Comparison of ENCODE assay signal across 8 cellular contexts in the genomic region with DNA sequence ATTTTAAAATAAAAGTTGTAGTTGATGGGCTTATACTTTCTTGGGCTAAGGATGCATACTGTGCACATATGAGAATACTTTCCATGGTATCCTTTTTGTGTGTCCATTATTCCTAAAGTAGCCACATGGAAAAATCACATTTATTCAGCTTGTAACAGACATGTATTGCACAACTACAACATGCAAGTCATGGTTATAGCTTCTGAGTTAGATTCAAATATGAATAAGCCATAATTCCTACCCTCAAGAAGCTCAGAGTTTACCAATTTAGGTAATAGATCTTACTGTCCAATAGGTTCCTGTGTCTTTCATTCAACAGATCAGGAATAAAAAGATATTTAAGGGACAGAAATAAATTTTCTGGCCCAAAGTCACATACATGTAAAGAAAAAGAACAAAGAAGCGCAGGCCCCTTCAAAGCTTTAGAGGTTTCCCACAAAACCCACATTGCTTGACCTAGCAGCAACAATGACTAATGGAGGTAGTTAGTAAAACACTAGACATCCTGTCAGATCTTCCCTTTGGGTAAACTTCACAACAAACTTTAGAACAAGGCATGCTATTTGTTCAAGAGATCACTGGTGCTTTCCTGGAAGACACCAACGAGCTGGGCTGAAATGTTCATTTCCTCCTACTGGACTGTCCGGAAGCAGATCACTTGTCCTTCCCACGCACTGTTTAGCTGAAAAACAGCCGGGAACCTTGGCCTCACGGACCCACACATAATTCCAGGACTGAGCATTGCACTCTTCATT.
DNase-seq lines count a peak whose midpoint lies in the region; ATAC-seq, FAIRE-seq and TF ChIP-seq lines count a peak whose summit lies in the region.

No MANE protein-coding gene starts in this region.

- H3K36me3 ChIP-seq in right atrium auricular region = no peaks in the 10 kb centered on the region
- H3K36me3 ChIP-seq in kidney (ENCODE audit: control insufficient read depth in 1 of 2, insufficient read depth in 2 of 2, low read length in 2 of 2) = no peaks in the 10 kb centered on the region

- peak overlapping the region; percentile 3 to 38 for H3K27ac ChIP-seq in right atrium auricular region
- H3K27ac ChIP-seq in kidney (ENCODE audit: low read depth in 2 of 2, low read length in 2 of 2) = peak overlapping the region in 1 of 2 donors; percentile 30

- no peak for TF ChIP-seq CTCF in NB4 (IDR thresholded peaks at IDR 0.05; ENCODE audit: low read depth, low read length)
- TF ChIP-seq CTCF in right atrium auricular region (IDR thresholded peaks at IDR 0.05) = no peak
- TF ChIP-seq CTCF in kidney (IDR thresholded peaks at IDR 0.05; ENCODE audit: borderline replicate concordance, extremely low read depth, insufficient read depth) = no peak

- H3K4me3 ChIP-seq in NB4 (ENCODE audit: low read depth, low read length) (no peak overlapping the region), right atrium auricular region (no peak overlapping the region), kidney (ENCODE audit: low read length in 2 of 2) (no peak overlapping the region)

- no peak for TF ChIP-seq POLR2A in NB4 (IDR thresholded peaks at IDR 0.05; ENCODE audit: extremely low read depth, insufficient read length)

- H3K27me3 ChIP-seq in right atrium auricular region = no peaks in the 10 kb centered on the region

- FAIRE-seq in kidney (lab: Jason Lieb, UNC) = no peak

- peaks cover 0 to 5% of the 10 kb centered on the region in 2 donors for H3K4me1 ChIP-seq in right atrium auricular region
- H3K4me1 ChIP-seq in kidney (ENCODE audit: control insufficient read depth in 1 of 2, insufficient read depth in 1 of 2, low read depth in 1 of 2, low read length in 2 of 2) = peaks cover 0 to 4% of the 10 kb centered on the region in 2 donors

- in situ Hi-C loops in G401 (cut with HindIII; ENCODE audit: low sequenced_read_pairs) = no loop called here

- peak; percentile 78 for ATAC-seq in GM21529 (IDR thresholded peaks at IDR 0.05; ENCODE audit: unreplicated experiment)

- H3K9me3 ChIP-seq in right atrium auricular region (no peaks in the 10 kb centered on the region), kidney (ENCODE audit: control insufficient read depth in 1 of 2, low read length in 2 of 2) (no peaks in the 10 kb centered on the region)

- DNase-seq in GDM1 (lab: John Stamatoyannopoulos, UW) = peak; percentile 3
- DNase-seq in NB4 (ENCODE audit: low read depth) = peak; percentile 76
- no peak for DNase-seq in right atrium auricular region (ENCODE audit: low spot score)
- no peak for DNase-seq in kidney
- DNase-seq in KG1 (lab: John Stamatoyannopoulos, UW) = no peak
- DNase-seq in G401 (ENCODE audit: low spot score) = no peak
- no peak for DNase-seq in putamen (ENCODE audit: low spot score)

- intact Hi-C loops in kidney (cut with DNase I) = no loop called here

- no peak overlapping the region for H3K9ac ChIP-seq in kidney (ENCODE audit: low read length in 2 of 2)

Comparison
In these comparisons a context has a peak if more than half of its experiments do, and no peak if none do; other contexts are left out.
1. DNase-seq: peak in GDM1 (single experiment) and NB4 (single experiment); none in right atrium auricular region (single experiment), kidney (single experiment), KG1 (single experiment), G401 (single experiment) and putamen (single experiment).